8 cellular contexts compared by ENCODE assay signal in the genomic region with DNA sequence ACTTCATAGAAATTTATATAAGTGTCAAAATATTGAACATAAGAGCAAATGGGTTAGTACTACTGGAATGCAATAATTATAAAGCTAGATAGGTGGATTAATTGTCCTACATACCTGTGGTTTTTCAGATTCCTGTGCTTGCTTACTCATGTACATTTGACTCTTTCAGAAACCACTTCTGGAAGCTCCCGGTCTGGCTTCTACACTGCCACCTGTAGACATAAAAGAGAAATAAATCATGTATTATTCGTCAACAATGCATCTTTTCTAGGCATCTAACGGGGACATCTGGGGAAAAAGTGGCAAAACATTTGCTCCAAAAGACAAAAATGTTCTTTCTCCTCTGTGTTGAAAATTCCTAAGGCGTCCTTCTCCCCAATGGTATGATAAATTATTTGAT.
DNase-seq lines count a peak whose midpoint lies in the region; ATAC-seq lines count a peak whose summit lies in the region.

No MANE protein-coding gene starts in this region.

- intact Hi-C loops in aorta (cut with DNase I): no loop called here

- H3K9me3 Mint-ChIP-seq in CD4-positive, CD25-positive, alpha-beta regulatory T cell: peaks cover 0 to 4% (median 0%) of the 10 kb centered on the region in 7 donors
- no peaks in the 10 kb centered on the region for H3K9me3 Mint-ChIP-seq in central memory CD8-positive, alpha-beta T cell
- H3K9me3 Mint-ChIP-seq in memory B cell: no peaks in the 10 kb centered on the region

- DNase-seq in CD4-positive, CD25-positive, alpha-beta regulatory T cell: peak in 2 of 3 donors; percentile 16 to 55
- DNase-seq in H7: peak; percentile 19
- peak; percentile 94 for DNase-seq in RKO (ENCODE audit: low spot score)
- no peak for DNase-seq in central memory CD8-positive, alpha-beta T cell (ENCODE audit: low spot score in 2 of 2)
- no peak for DNase-seq in memory B cell (ENCODE audit: low spot score in 2 of 2)
- DNase-seq in substantia nigra (lab: John Stamatoyannopoulos, UW): no peak
- no peak for DNase-seq in aorta
- DNase-seq in NCI-H1436 (lab: John Stamatoyannopoulos, UW): no peak

- WGBS in aorta, 2 donors: 33 to 35% methylated on average over 4 of the region's 4 CpGs

- H3K36me3 Mint-ChIP-seq in CD4-positive, CD25-positive, alpha-beta regulatory T cell: no peaks in the 10 kb centered on the region
- H3K36me3 Mint-ChIP-seq in central memory CD8-positive, alpha-beta T cell (ENCODE audit: insufficient read depth): peaks cover 9% of the 10 kb centered on the region
- no peaks in the 10 kb centered on the region for H3K36me3 Mint-ChIP-seq in memory B cell

- no peaks in the 10 kb centered on the region for H3K36me3 ChIP-seq in CD4-positive, CD25-positive, alpha-beta regulatory T cell (ENCODE audit: control insufficient read depth, insufficient read depth, low read length)
- H3K36me3 ChIP-seq in H7 (replicated peaks; ENCODE audit: control insufficient read depth, insufficient read depth, low read length) (peaks cover 33% of the 10 kb centered on the region), aorta (ENCODE audit: control insufficient read depth in 1 of 2, insufficient read depth in 2 of 2, low read length in 1 of 2) (no peaks in the 10 kb centered on the region)

- H3K9me3 ChIP-seq in CD4-positive, CD25-positive, alpha-beta regulatory T cell (ENCODE audit: control insufficient read depth in 2 of 2, low read length in 2 of 2): no peaks in the 10 kb centered on the region
- no peaks in the 10 kb centered on the region for H3K9me3 ChIP-seq in aorta (ENCODE audit: control insufficient read depth, low read length)

- H3K27ac Mint-ChIP-seq in CD4-positive, CD25-positive, alpha-beta regulatory T cell: peak overlapping the region; percentile 51 to 92 (median 52)
- H3K27ac Mint-ChIP-seq in central memory CD8-positive, alpha-beta T cell (ENCODE audit: low read depth): peak overlapping the region; percentile 88
- H3K27ac Mint-ChIP-seq in memory B cell: no peak overlapping the region

- H3K27ac ChIP-seq in CD4-positive, CD25-positive, alpha-beta regulatory T cell (ENCODE audit: insufficient read depth, low read length, poor library complexity, severe bottlenecking): no peak overlapping the region
- H3K27ac ChIP-seq in substantia nigra (ENCODE audit: low read depth, low read length, poor library complexity, severe bottlenecking) (no peak overlapping the region), aorta (ENCODE audit: low read depth in 1 of 2, low read length in 2 of 2) (no peak overlapping the region)

- H3K27me3 ChIP-seq in CD4-positive, CD25-positive, alpha-beta regulatory T cell (ENCODE audit: control insufficient read depth, insufficient read depth, low read length): no peaks in the 10 kb centered on the region
- no peaks in the 10 kb centered on the region for H3K27me3 ChIP-seq in H7 (ENCODE audit: control insufficient read depth, insufficient read depth, low read length)
- H3K27me3 ChIP-seq in aorta (ENCODE audit: control insufficient read depth in 1 of 2, insufficient read depth in 2 of 2, low read length in 1 of 2): no peaks in the 10 kb centered on the region

- peak overlapping the region; percentile 86 to 95 (median 93) for H3K4me3 Mint-ChIP-seq in CD4-positive, CD25-positive, alpha-beta regulatory T cell
- H3K4me3 Mint-ChIP-seq in central memory CD8-positive, alpha-beta T cell: peak overlapping the region; percentile 88
- H3K4me3 Mint-ChIP-seq in memory B cell: peak overlapping the region; percentile 85

- peak overlapping the region; percentile 90 for H3K4me3 ChIP-seq in CD4-positive, CD25-positive, alpha-beta regulatory T cell (ENCODE audit: low read depth, low read length)
- peak overlapping the region; percentile 98 for H3K4me3 ChIP-seq in H7 (ENCODE audit: insufficient read depth, low read depth, low read length)
- H3K4me3 ChIP-seq in aorta (ENCODE audit: low read length in 2 of 2): no peak overlapping the region

- H3K4me1 Mint-ChIP-seq in CD4-positive, CD25-positive, alpha-beta regulatory T cell: peaks cover 5 to 28% (median 15%) of the 10 kb centered on the region in 4 donors
- peaks cover 15% of the 10 kb centered on the region for H3K4me1 Mint-ChIP-seq in central memory CD8-positive, alpha-beta T cell
- peaks cover 6% of the 10 kb centered on the region for H3K4me1 Mint-ChIP-seq in memory B cell

- peak in 1 of 2 donors; percentile 20 for ATAC-seq in CD4-positive, CD25-positive, alpha-beta regulatory T cell (ENCODE audit: low read depth in 2 of 2)
- ATAC-seq in central memory CD8-positive, alpha-beta T cell (replicated peaks; ENCODE audit: extremely low read depth, poor library complexity, severe bottlenecking): no peak
- ATAC-seq in memory B cell (ENCODE audit: low read depth): peak; percentile 39
- ATAC-seq in aorta (ENCODE audit: low FRiP score): no peak

- no peaks in the 10 kb centered on the region for H3K27me3 Mint-ChIP-seq in CD4-positive, CD25-positive, alpha-beta regulatory T cell
- H3K27me3 Mint-ChIP-seq in central memory CD8-positive, alpha-beta T cell: no peaks in the 10 kb centered on the region
- peaks cover 5% of the 10 kb centered on the region for H3K27me3 Mint-ChIP-seq in memory B cell

- H3K4me1 ChIP-seq in CD4-positive, CD25-positive, alpha-beta regulatory T cell (ENCODE audit: control insufficient read depth, insufficient read depth, low read length, poor library complexity, severe bottlenecking): peaks cover 12% of the 10 kb centered on the region
- no peaks in the 10 kb centered on the region for H3K4me1 ChIP-seq in aorta (ENCODE audit: control insufficient read depth in 1 of 2, insufficient read depth in 2 of 2, low read length in 2 of 2)

Comparison
In these comparisons a context has a peak if more than half of its experiments do, and no peak if none do; other contexts are left out.
1. DNase-seq: peak in CD4-positive, CD25-positive, alpha-beta regulatory T cell (2 of 3), H7 (single experiment) and RKO (single experiment); none in central memory CD8-positive, alpha-beta T cell (0 of 2), memory B cell (0 of 2), substantia nigra (0 of 49), aorta (0 of 2) and NCI-H1436 (single experiment).
2. H3K4me3 ChIP-seq: peak in CD4-positive, CD25-positive, alpha-beta regulatory T cell (single experiment) and H7 (single experiment); none in aorta (0 of 2).
3. Peak in every context shown above with its lines, with median percentiles within 50 percentile points of each other: H3K4me3 Mint-ChIP-seq.